1 cellular context compared by ENCODE assay signal in genomic region chr6:169701953-169702639, GRCh38.
TF ChIP-seq lines count a peak whose summit lies in the region.

TSS of gene C6orf120 (plus strand) at chr6:169702126. CDS start at chr6:169702460, 334 bp downstream.
TSS of gene WDR27 (minus strand) at chr6:169702029. CDS start at chr6:169689005, 13,024 bp downstream.

TF ChIP-seq in HepG2, 621 proteins besides CTCF, POLR2A, EP300 and RAD21 (continued from another document and continues in another):
- TF ChIP-seq ZMAT3 (CRISPR knock-in tag; conservative IDR thresholded peaks at IDR 0.05), result peak; percentile 95
- peak; percentile 91 for TF ChIP-seq PATZ1 (CRISPR knock-in tag; IDR thresholded peaks at IDR 0.05)
- no peak for TF ChIP-seq ZNF777 (CRISPR knock-in tag; IDR thresholded peaks at IDR 0.05)
- 0 out of 2 replicates have a peak, but pooled peaks have one; percentile 25 for TF ChIP-seq TOE1 (CRISPR knock-in tag; IDR thresholded peaks at IDR 0.05)
- TF ChIP-seq MAX (IDR thresholded peaks at IDR 0.05), result peak; percentile 92
- TF ChIP-seq ZNF557 (CRISPR knock-in tag; IDR thresholded peaks at IDR 0.05), result no peak
- peak; percentile 97 for TF ChIP-seq NRL (CRISPR knock-in tag; IDR thresholded peaks at IDR 0.05; ENCODE audit: borderline replicate concordance)
- peak; percentile 90 for TF ChIP-seq MYC (CRISPR knock-in tag; IDR thresholded peaks at IDR 0.05; ENCODE audit: borderline replicate concordance)
- peak; percentile 97 for TF ChIP-seq ZGPAT (CRISPR knock-in tag; IDR thresholded peaks at IDR 0.05)
- peak; percentile 94 for TF ChIP-seq DR1 (CRISPR knock-in tag; IDR thresholded peaks at IDR 0.05)
- 0 out of 2 replicates have a peak, but pooled peaks have one; percentile 43 for TF ChIP-seq NFYB (CRISPR knock-in tag; IDR thresholded peaks at IDR 0.05)
- TF ChIP-seq ZNF670 (CRISPR knock-in tag; IDR thresholded peaks at IDR 0.05; ENCODE audit: borderline replicate concordance), result no peak
- TF ChIP-seq SIN3B (IDR thresholded peaks at IDR 0.05; ENCODE audit: low read length), result peak; percentile 76
- TF ChIP-seq STAT6 (CRISPR knock-in tag; IDR thresholded peaks at IDR 0.05; ENCODE audit: borderline replicate concordance), result no peak
- TF ChIP-seq MXD3 (CRISPR knock-in tag; IDR thresholded peaks at IDR 0.05), result peak; percentile 80
- 0 out of 2 replicates have a peak, but pooled peaks have one; percentile 67 for TF ChIP-seq LRRFIP1 (CRISPR knock-in tag; conservative IDR thresholded peaks at IDR 0.05)
- TF ChIP-seq ZNF816 (CRISPR knock-in tag; IDR thresholded peaks at IDR 0.05; ENCODE audit: borderline replicate concordance), result no peak
- TF ChIP-seq BHLHE40 (IDR thresholded peaks at IDR 0.05; ENCODE audit: low read length), result peak; percentile 53; the same call in 1 of the 2 replicates
- TF ChIP-seq EED (CRISPR knock-in tag; IDR thresholded peaks at IDR 0.05), result peak; percentile 75; the same call in 1 of the 2 replicates
- peak; percentile 92 for TF ChIP-seq DMAP1 (CRISPR knock-in tag; IDR thresholded peaks at IDR 0.05)
- 0 out of 2 replicates have a peak, but pooled peaks have one; percentile 45 for TF ChIP-seq ZNF572 (CRISPR knock-in tag; IDR thresholded peaks at IDR 0.05)
- TF ChIP-seq TCF7L2 (IDR thresholded peaks at IDR 0.05; ENCODE audit: low read depth, low read length), result no peak
- TF ChIP-seq ZFP82 (CRISPR knock-in tag; IDR thresholded peaks at IDR 0.05; ENCODE audit: borderline replicate concordance), result 0 out of 2 replicates have a peak, but pooled peaks have one; percentile 9
- TF ChIP-seq ZNF784 (CRISPR knock-in tag; IDR thresholded peaks at IDR 0.05; ENCODE audit: borderline replicate concordance), result no peak
- no peak for TF ChIP-seq TEF (CRISPR knock-in tag; IDR thresholded peaks at IDR 0.05)
- peak; percentile 65 for TF ChIP-seq NCOA2 (CRISPR knock-in tag; IDR thresholded peaks at IDR 0.05)
- TF ChIP-seq SATB2 (CRISPR knock-in tag; IDR thresholded peaks at IDR 0.05), result peak; percentile 83; the same call in 1 of the 2 replicates
- TF ChIP-seq KDM1A (CRISPR knock-in tag; IDR thresholded peaks at IDR 0.05), result no peak
- no peak for TF ChIP-seq TERF1 (CRISPR knock-in tag; IDR thresholded peaks at IDR 0.05)
- no peak for TF ChIP-seq FOXP1 (IDR thresholded peaks at IDR 0.05)
- peak; percentile 24; the same call in 1 of the 2 replicates for TF ChIP-seq FOXP1 (CRISPR knock-in tag; IDR thresholded peaks at IDR 0.05)
- no peak for TF ChIP-seq RFX5 (IDR thresholded peaks at IDR 0.05; ENCODE audit: low read depth, low read length)
- TF ChIP-seq ZSCAN30 (CRISPR knock-in tag; IDR thresholded peaks at IDR 0.05), result peak; percentile 91; the same call in 1 of the 2 replicates
- peak; percentile 18; the same call in 1 of the 2 replicates for TF ChIP-seq AHDC1 (CRISPR knock-in tag; IDR thresholded peaks at IDR 0.05; ENCODE audit: borderline replicate concordance)
- TF ChIP-seq ZSCAN12 (CRISPR knock-in tag; IDR thresholded peaks at IDR 0.05), result peak; percentile 78; the same call in 1 of the 2 replicates
- 0 out of 2 replicates have a peak, but pooled peaks have one; percentile 20 for TF ChIP-seq SIX1 (CRISPR knock-in tag; IDR thresholded peaks at IDR 0.05; ENCODE audit: borderline replicate concordance)
- no peak; the same call in 1 of the 2 replicates for TF ChIP-seq BRD4 (CRISPR knock-in tag; IDR thresholded peaks at IDR 0.05)
- peak; percentile 7; the same call in 1 of the 2 replicates for TF ChIP-seq ZBTB1 (CRISPR knock-in tag; IDR thresholded peaks at IDR 0.05; ENCODE audit: borderline replicate concordance)
- peak; percentile 12 for TF ChIP-seq ZEB1 (IDR thresholded peaks at IDR 0.05; ENCODE audit: insufficient replicate concordance, low read depth)
- TF ChIP-seq MTERF4 (CRISPR knock-in tag; IDR thresholded peaks at IDR 0.05), result 0 out of 2 replicates have a peak, but pooled peaks have one; percentile 93
- TF ChIP-seq ZSCAN31 (CRISPR knock-in tag; IDR thresholded peaks at IDR 0.05; ENCODE audit: low read depth), result 0 out of 2 replicates have a peak, but pooled peaks have one; percentile 84
